Comparison of ENCODE assay signal across 15 cellular contexts in the genomic region with DNA sequence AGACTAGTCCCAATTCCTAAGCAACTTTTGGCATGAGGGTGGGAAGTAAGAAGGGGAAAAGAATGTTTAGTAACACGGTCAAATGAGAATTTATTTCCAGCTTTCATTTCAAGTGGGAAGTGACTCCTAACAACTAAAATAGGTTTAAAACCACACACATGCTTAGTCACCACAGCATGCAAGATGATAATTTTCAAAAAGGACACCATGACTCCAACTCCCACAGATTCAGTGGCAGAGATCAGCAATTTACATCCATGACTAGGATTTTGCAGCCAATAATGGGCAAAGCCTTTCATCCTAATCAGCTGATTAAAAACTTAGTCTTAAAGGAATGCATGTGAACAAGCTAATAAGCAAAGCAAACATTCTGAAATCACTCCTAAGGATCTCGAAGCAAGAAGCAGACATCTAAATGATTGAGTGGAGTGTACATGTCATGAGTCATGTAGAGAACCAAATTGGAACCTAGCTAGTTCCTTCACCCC. TPM values are rescaled to one million over a fixed set of nuclear protein-coding genes. Genes with fewer than 3 reads are reported as not detected.
DNase-seq lines count a peak whose midpoint lies in the region; ATAC-seq, FAIRE-seq and TF ChIP-seq lines count a peak whose summit lies in the region.
"Had no signal": no experiment of that assay in that cellular context is flagged by ENCODE, and none has a peak within 500 bp of the region (broad histone marks: within the 10 kb centered on the region; RNA-seq: fewer than 3 reads in every experiment).

No MANE protein-coding gene starts in this region.

- H3K4me2 ChIP-seq in IMR-90 (ENCODE audit: low read depth, low read length) (peak overlapping the region; percentile 67; the same call in 1 of the 2 replicates), keratinocyte (ENCODE audit: control insufficient read depth, extremely low read depth, insufficient read depth, low read depth, low read length) (peak overlapping the region; percentile 23)

- no peak overlapping the region for H2BK120ac ChIP-seq in IMR-90 (ENCODE audit: low read depth, low read length)

- H4K20me1 ChIP-seq in IMR-90 (ENCODE audit: insufficient read depth, low read length) (no peaks in the 10 kb centered on the region), keratinocyte (ENCODE audit: control insufficient read depth, extremely low read depth, insufficient read depth, low read length) (no peaks in the 10 kb centered on the region)

- no peak overlapping the region for H3K4ac ChIP-seq in IMR-90 (ENCODE audit: low read depth, low read length)

- H2BK20ac ChIP-seq in IMR-90 (ENCODE audit: low read depth, low read length) = no peak overlapping the region

- H3K23ac ChIP-seq in IMR-90 (ENCODE audit: low read depth, low read length) = no peak overlapping the region

- H3K9me3 ChIP-seq in IMR-90 (ENCODE audit: control insufficient read depth, insufficient read depth, low read length) (no peaks in the 10 kb centered on the region; the same call in 1 of the 2 replicates), keratinocyte (ENCODE audit: control insufficient read depth, low read depth, low read length) (no peaks in the 10 kb centered on the region), vagina (no peaks in the 10 kb centered on the region)

- H3K4me1 ChIP-seq in IMR-90 (ENCODE audit: control insufficient read depth, insufficient read depth, low read length) (no peaks in the 10 kb centered on the region; the same call in 1 of the 2 replicates), keratinocyte (ENCODE audit: control insufficient read depth, extremely low read depth, insufficient read depth, low read length) (peaks cover 12% of the 10 kb centered on the region), vagina (peaks cover 15% of the 10 kb centered on the region)

- no peak overlapping the region for H2AK5ac ChIP-seq in IMR-90 (ENCODE audit: low read depth, low read length)

- no peak for TF ChIP-seq CTCF in AG09309 (IDR thresholded peaks at IDR 0.05; ENCODE audit: control insufficient read depth, insufficient read depth, low read depth, low read length, missing control alignments)
- no peak for TF ChIP-seq CTCF in IMR-90 (conservative IDR thresholded peaks at IDR 0.05; ENCODE audit: low read depth, low read length)
- no peak for TF ChIP-seq CTCF in keratinocyte (optimal IDR thresholded peaks at IDR 0.05 in 1 of 3, IDR thresholded peaks at IDR 0.05 in 1 of 3, conservative IDR thresholded peaks at IDR 0.05 in 1 of 3; ENCODE audit: extremely low read depth in 1 of 3, insufficient read depth in 2 of 3, low read length in 3 of 3)
- no peak for TF ChIP-seq CTCF in vagina (IDR thresholded peaks at IDR 0.05)

- H3K18ac ChIP-seq in IMR-90 (ENCODE audit: low read depth, low read length) = no peak overlapping the region

- H3K36me3 ChIP-seq in IMR-90 (ENCODE audit: control insufficient read depth, insufficient read depth, low read length) = no peaks in the 10 kb centered on the region
- no peaks in the 10 kb centered on the region for H3K36me3 ChIP-seq in keratinocyte (ENCODE audit: control insufficient read depth in 2 of 2, extremely low read depth in 1 of 2, insufficient read depth in 2 of 2, low read length in 2 of 2)
- no peaks in the 10 kb centered on the region for H3K36me3 ChIP-seq in vagina

- TF ChIP-seq POLR2A in IMR-90 (IDR thresholded peaks at IDR 0.05; ENCODE audit: low read depth, low read length) = no peak
- no peak for TF ChIP-seq POLR2A in vagina (IDR thresholded peaks at IDR 0.05)

- DNase-seq in AG09309 (ENCODE audit: low read depth) (peak; percentile 69), IMR-90 (peak; percentile 79), amniotic epithelial cell (ENCODE audit: low read depth) (peak; percentile 86), keratinocyte (ENCODE audit: low read depth, low spot score) (no peak), hepatic stellate cell (ENCODE audit: low spot score) (no peak), vagina (ENCODE audit: extremely low spot score in 2 of 2) (no peak), NCI-H1694 (lab: John Stamatoyannopoulos, UW) (no peak)
- DNase-seq: activated CD4-positive, alpha-beta T cell treated with anti-CD3 and anti-CD28 coated beads, Interleukin-2, amount 10 ng/mL, durations not matched to agents 7 days and 5 days; activated gamma-delta T cell treated with Interleukin-2 at 50 U/mL for 16 hours; CD8-positive, alpha-beta T cell; dermis blood vessel endothelial cell; naive B cell; NCI-H446 treated with DMSO at 0.1 percent for 48 hours had no signal

- H3K56ac ChIP-seq in IMR-90 (ENCODE audit: extremely low read depth, insufficient read depth, low read length) = no peak overlapping the region

- H3K27ac ChIP-seq in IMR-90 (ENCODE audit: insufficient read depth, low read length) = no peak overlapping the region
- H3K27ac ChIP-seq in keratinocyte (ENCODE audit: control insufficient read depth, insufficient read depth, low read length) = peak overlapping the region; percentile 38
- H3K27ac ChIP-seq in vagina = no peak overlapping the region

- H3K79me1 ChIP-seq in IMR-90 (ENCODE audit: low read depth in 1 of 2, low read length in 2 of 2) = no peaks in the 10 kb centered on the region

- H2BK15ac ChIP-seq in IMR-90 (ENCODE audit: low read depth, low read length) = no peak overlapping the region

- H3K4me3 ChIP-seq in AG09309 (ENCODE audit: control insufficient read depth, low read depth, low read length) (no peak overlapping the region), IMR-90 (ENCODE audit: insufficient read depth, low read depth, low read length) (no peak overlapping the region), keratinocyte (ENCODE audit: control insufficient read depth in 2 of 3, extremely low read depth in 1 of 3, insufficient read depth in 2 of 3, low read depth in 1 of 3, low read length in 3 of 3) (no peak overlapping the region), vagina (no peak overlapping the region)

- H3K14ac ChIP-seq in IMR-90 (replicated peaks; ENCODE audit: low read depth, low read length) = no peak overlapping the region

- no peak overlapping the region for H2AFZ ChIP-seq in IMR-90 (replicated peaks; ENCODE audit: low read length, poor library complexity)
- no peak overlapping the region for H2AFZ ChIP-seq in keratinocyte (ENCODE audit: control insufficient read depth, low read length)

- H3K9me1 ChIP-seq in IMR-90 (ENCODE audit: insufficient read depth, low read length) (peaks cover 6% of the 10 kb centered on the region; the same call in 1 of the 2 replicates), keratinocyte (ENCODE audit: control insufficient read depth, extremely low read depth, insufficient read depth, low read length) (no peaks in the 10 kb centered on the region)

- H3K27me3 ChIP-seq in IMR-90 (ENCODE audit: control insufficient read depth, insufficient read depth, low read length) (no peaks in the 10 kb centered on the region; the same call in 1 of the 2 replicates), keratinocyte (ENCODE audit: control insufficient read depth, extremely low read depth, insufficient read depth, low read length) (no peaks in the 10 kb centered on the region), vagina (no peaks in the 10 kb centered on the region)

- POLR2A ChIA-PET in IMR-90 (lab: Charles Lee; ENCODE audit: unreplicated experiment) = no interaction called here

- H4K91ac ChIP-seq in IMR-90 (ENCODE audit: insufficient read depth, low read depth, low read length) = no peak overlapping the region

- in situ Hi-C loops in IMR-90 (cut with MboI; ENCODE audit: low sequenced_read_pairs) = no loop called here

- ATAC-seq in IMR-90 (ENCODE audit: low read depth) (peak; percentile 59), GM21529 (IDR thresholded peaks at IDR 0.05; ENCODE audit: unreplicated experiment) (no peak)
- ATAC-seq: CD8-positive, alpha-beta T cell; stimulated activated memory B cell treated with anti-CD40 and anti-IgM and Interleukin-4, amounts not matched to agents 10 μg/mL and 1 μg/mL and 100 μg/mL, for 72 hours had no signal

- H3K9ac ChIP-seq in IMR-90 (ENCODE audit: low read depth, low read length) = no peak overlapping the region
- H3K9ac ChIP-seq in keratinocyte (ENCODE audit: control insufficient read depth, extremely low read depth, insufficient read depth, low read length) = no peak overlapping the region

- H4K5ac ChIP-seq in IMR-90 (ENCODE audit: low read depth, low read length) = no peak overlapping the region

- WGBS in IMR-90 (ENCODE audit: extremely low coverage in 2 of 2, insufficient read length in 1 of 2), 2 experiments = no CpG with 5 or more reads among the region's 2 CpGs

- dilution Hi-C loops in IMR-90 (cut with HindIII; ENCODE audit: low sequenced_read_pairs, unreplicated experiment) = no loop called here
- dilution Hi-C loops in keratinocyte (cut with MboI; ENCODE audit: extremely low pct_ligation_motif_present, low sequenced_read_pairs) = no loop called here

- no peak for TF ChIP-seq RAD21 in IMR-90 (IDR thresholded peaks at IDR 0.05; ENCODE audit: low read length)

- FAIRE-seq in keratinocyte (lab: Jason Lieb, UNC) = peak; percentile 84

- H3K79me2 ChIP-seq in keratinocyte (ENCODE audit: control insufficient read depth, insufficient read depth, low read length) = no peaks in the 10 kb centered on the region

- H2AK9ac ChIP-seq in IMR-90 (replicated peaks; ENCODE audit: low read depth, low read length, poor library complexity) = no peak overlapping the region

- peak overlapping the region; percentile 28 for H2BK5ac ChIP-seq in IMR-90 (ENCODE audit: low read depth, low read length, poor library complexity, severe bottlenecking)

- BruUV-seq in IMR-90 (replicated peaks; lab: Mats Ljungman, UMichigan) = no TSS peak

- CTCF ChIA-PET in IMR-90 (lab: Yijun Ruan, JAX) = no interaction called here

- no peak overlapping the region for H4K8ac ChIP-seq in IMR-90 (ENCODE audit: low read depth in 2 of 2, low read length in 2 of 2)

- intact Hi-C loops in IMR-90 (cut with micrococcal nuclease) = no loop called here
- intact Hi-C loops in vagina (cut with DNase I) = no loop called here

TF ChIP-seq in IMR-90, 13 proteins besides CTCF, POLR2A, EP300 and RAD21:
- TF ChIP-seq MAFK (IDR thresholded peaks at IDR 0.05; ENCODE audit: low read depth, low read length) = peak; percentile 61
- TF ChIP-seq NFE2L2 (IDR thresholded peaks at IDR 0.05; ENCODE audit: low read depth, low read length) = no peak
- peak; percentile 22; the same call in 1 of the 2 replicates for TF ChIP-seq FOS (IDR thresholded peaks at IDR 0.05; ENCODE audit: low read depth, low read length)

RNA-seq across cellular contexts. Expression of a gene that starts 48.1 kb away (rescaled TPM):
- total RNA-seq in IMR-90 (2012; rRNA removed) (20.8 and 24.2 TPM in 2 replicates), vagina (63.1 TPM)
- polyA plus RNA-seq in IMR-90 (2012; rRNA removed) (10.0 and 14.2 TPM in 2 replicates), keratinocyte (48.9 to 110 TPM (median 73.2 TPM) in 3 replicates)
- polyA plus RNA-seq in IMR-90 (2012; cell fraction: cytosol; rRNA removed) = 2.5 and 2.8 TPM in 2 replicates
- polyA plus RNA-seq in IMR-90 (2012; cell fraction: nucleus; rRNA removed; ENCODE audit: low replicate concordance) = 4.8 and 35.5 TPM in 2 replicates
- 509 TPM for polyA plus RNA-seq in keratinocyte (2011; ENCODE audit: low read depth)
- polyA plus RNA-seq in keratinocyte (2011; cell fraction: cytosol; rRNA removed) = 59.8 and 126 TPM in 2 replicates
- polyA plus RNA-seq in keratinocyte (2011; cell fraction: nucleus; rRNA removed) = 231 and 232 TPM in 2 replicates
- polyA plus RNA-seq in keratinocyte (2012; ENCODE audit: low replicate concordance) = 39.6 and 81.5 TPM in 2 replicates
- 23.2 to 126 TPM (median 125 TPM) in 3 replicates for polyA minus RNA-seq in keratinocyte
- polyA minus RNA-seq in keratinocyte (2011; cell fraction: cytosol; rRNA and poly(A)+ RNA removed) = 57.6 TPM
- polyA minus RNA-seq in keratinocyte (2011; cell fraction: nucleus; rRNA and poly(A)+ RNA removed) = 78.8 and 209 TPM in 2 replicates

Comparison
In these comparisons a context has a peak if more than half of its experiments do, and no peak if none do; other contexts are left out.
1. DNase-seq: peak in AG09309 (single experiment), IMR-90 (single experiment) and amniotic epithelial cell (single experiment); none in keratinocyte (single experiment), hepatic stellate cell (single experiment), vagina (0 of 2) and NCI-H1694 (single experiment).